Comparison of ENCODE assay signal across 21 cellular contexts in genomic region chr14:22542360-22542759, GRCh38. TPM values are rescaled to one million over a fixed set of nuclear protein-coding genes. Genes with fewer than 3 reads are reported as not detected.
DNase-seq lines count a peak whose midpoint lies in the region; ATAC-seq and TF ChIP-seq lines count a peak whose summit lies in the region.
"Had no signal": no experiment of that assay in that cellular context is flagged by ENCODE, and none has a peak within 500 bp of the region (broad histone marks: within the 10 kb centered on the region; RNA-seq: fewer than 3 reads in every experiment).

No MANE protein-coding gene starts in this region.

- TF ChIP-seq CTCF in natural killer cell (IDR thresholded peaks at IDR 0.05) (no peak), vagina (IDR thresholded peaks at IDR 0.05) (no peak)

- intact Hi-C loops in activated T-helper 2 cell treated with anti-CD3 and anti-CD28 coated beads, Interferon-gamma antibody, Interleukin-2, Interleukin-4, amounts not matched to agents 10 μg/mL and 5 μg/mL and 100 μg/mL, durations not matched to agents 14 hours and 24 hours and 36 hours (cut with micrococcal nuclease): no loop called here
- intact Hi-C loops in natural killer cell (cut with micrococcal nuclease) (no loop called here), vagina (cut with DNase I) (no loop called here)

- peaks cover 99% of the 10 kb centered on the region for H3K36me3 Mint-ChIP-seq in activated CD4-positive, alpha-beta T cell treated with anti-CD3 and anti-CD28 coated beads, Interleukin-2, amount 10 ng/mL, durations not matched to agents 7 days and 5 days (ENCODE audit: low read depth)
- peaks cover 98% of the 10 kb centered on the region for H3K36me3 Mint-ChIP-seq in activated T-helper 2 cell treated with anti-CD3 and anti-CD28 coated beads, Interferon-gamma antibody, Interleukin-2, Interleukin-4, amounts not matched to agents 10 μg/mL and 5 μg/mL and 100 μg/mL, durations not matched to agents 14 hours and 24 hours and 36 hours (ENCODE audit: low read depth)
- H3K36me3 Mint-ChIP-seq in natural killer cell: peaks cover 6% of the 10 kb centered on the region

- H3K9me3 ChIP-seq in vagina: no peaks in the 10 kb centered on the region
- H3K9me3 ChIP-seq: A549, sigmoid colon had no signal

- CTCF ChIA-PET in activated CD4-positive, alpha-beta T cell treated with anti-CD3 and anti-CD28 coated beads, Interleukin-2, amount 10 ng/mL, durations not matched to agents 7 days and 5 days (lab: Charles Lee): interaction anchor here (1.1 to 7.3 kb wide), 9 partner anchors 9 to 563 kb away, joined by 3 to 55 read pairs (median 8); no protein-coding TSS in a partner anchor

- POLR2A ChIA-PET in activated CD4-positive, alpha-beta T cell treated with anti-CD3 and anti-CD28 coated beads, Interleukin-2, amount 10 ng/mL, durations not matched to agents 7 days and 5 days (lab: Charles Lee): interaction anchor here (1.1 to 1.6 kb wide), 2 partner anchors 11 to 16 kb away, joined by 3 to 4 read pairs; no protein-coding TSS in a partner anchor

- no peaks in the 10 kb centered on the region for H3K27me3 Mint-ChIP-seq in activated CD4-positive, alpha-beta T cell treated with anti-CD3 and anti-CD28 coated beads, Interleukin-2, amount 10 ng/mL, durations not matched to agents 7 days and 5 days
- no peaks in the 10 kb centered on the region for H3K27me3 Mint-ChIP-seq in activated T-helper 2 cell treated with anti-CD3 and anti-CD28 coated beads, Interferon-gamma antibody, Interleukin-2, Interleukin-4, amounts not matched to agents 10 μg/mL and 5 μg/mL and 100 μg/mL, durations not matched to agents 14 hours and 24 hours and 36 hours (ENCODE audit: low read depth)
- H3K27me3 Mint-ChIP-seq in natural killer cell (ENCODE audit: low read depth in 2 of 2): no peaks in the 10 kb centered on the region

- no peak for ATAC-seq in natural killer cell
- ATAC-seq: A549, esophagus mucosa, HCT116 had no signal

- H3K9me3 Mint-ChIP-seq in activated CD4-positive, alpha-beta T cell treated with anti-CD3 and anti-CD28 coated beads, Interleukin-2, amount 10 ng/mL, durations not matched to agents 7 days and 5 days: no peaks in the 10 kb centered on the region
- H3K9me3 Mint-ChIP-seq in activated T-helper 2 cell treated with anti-CD3 and anti-CD28 coated beads, Interferon-gamma antibody, Interleukin-2, Interleukin-4, amounts not matched to agents 10 μg/mL and 5 μg/mL and 100 μg/mL, durations not matched to agents 14 hours and 24 hours and 36 hours: no peaks in the 10 kb centered on the region
- no peaks in the 10 kb centered on the region for H3K9me3 Mint-ChIP-seq in natural killer cell
- H3K9me3 Mint-ChIP-seq: CD14-positive monocyte, nephron progenitor cell had no signal

- no peak overlapping the region for H3K27ac ChIP-seq in vagina
- H3K27ac ChIP-seq: A549, sigmoid colon had no signal

- peaks cover 48% of the 10 kb centered on the region for H3K4me1 ChIP-seq in vagina

- no peaks in the 10 kb centered on the region for H3K27me3 ChIP-seq in vagina
- H3K27me3 ChIP-seq: sigmoid colon had no signal

- peak overlapping the region; percentile 91 for H3K27ac Mint-ChIP-seq in activated CD4-positive, alpha-beta T cell treated with anti-CD3 and anti-CD28 coated beads, Interleukin-2, amount 10 ng/mL, durations not matched to agents 7 days and 5 days
- peak overlapping the region; percentile 94 for H3K27ac Mint-ChIP-seq in activated T-helper 2 cell treated with anti-CD3 and anti-CD28 coated beads, Interferon-gamma antibody, Interleukin-2, Interleukin-4, amounts not matched to agents 10 μg/mL and 5 μg/mL and 100 μg/mL, durations not matched to agents 14 hours and 24 hours and 36 hours
- peak overlapping the region in 1 of 2 donors; percentile 14 for H3K27ac Mint-ChIP-seq in natural killer cell
- H3K27ac Mint-ChIP-seq: nephron progenitor cell had no signal

- H3K4me1 Mint-ChIP-seq in activated CD4-positive, alpha-beta T cell treated with anti-CD3 and anti-CD28 coated beads, Interleukin-2, amount 10 ng/mL, durations not matched to agents 7 days and 5 days: peaks cover 96% of the 10 kb centered on the region
- peaks cover 94% of the 10 kb centered on the region for H3K4me1 Mint-ChIP-seq in activated T-helper 2 cell treated with anti-CD3 and anti-CD28 coated beads, Interferon-gamma antibody, Interleukin-2, Interleukin-4, amounts not matched to agents 10 μg/mL and 5 μg/mL and 100 μg/mL, durations not matched to agents 14 hours and 24 hours and 36 hours (ENCODE audit: low read depth)
- H3K4me1 Mint-ChIP-seq in natural killer cell: peaks cover 36 to 41% of the 10 kb centered on the region in 2 donors

- DNase-seq in activated CD4-positive, alpha-beta T cell treated with anti-CD3 and anti-CD28 coated beads, Interleukin-2, amount 10 ng/mL, durations not matched to agents 7 days and 5 days: no peak
- DNase-seq in activated CD4-positive, alpha-beta T cell treated with anti-CD3 and anti-CD28 coated beads for 1 hour: no peak
- DNase-seq in COLO829 (ENCODE audit: low spot score) (peak; percentile 26), natural killer cell (no peak), vagina (ENCODE audit: extremely low spot score in 2 of 2) (no peak), GM03348 (ENCODE audit: low spot score) (no peak), NCI-H1105 treated with DMSO at 0.1 percent for 48 hours (lab: John Stamatoyannopoulos, UW) (no peak)
- DNase-seq in activated T-helper 2 cell treated with anti-CD3 and anti-CD28 coated beads, Interferon-gamma antibody, Interleukin-2, Interleukin-4, amounts not matched to agents 10 μg/mL and 5 μg/mL and 100 μg/mL, durations not matched to agents 14 hours and 24 hours and 36 hours (ENCODE audit: low spot score): no peak
- DNase-seq: amniotic stem cell; central memory CD4-positive, alpha-beta T cell; mesendoderm; NCI-H1105; NCI-H526 treated with DMSO at 0.1 percent for 48 hours; nephron progenitor cell; SHP77; sigmoid colon; stimulated activated CD4-positive, alpha-beta T cell treated with anti-CD3 and anti-CD28 coated beads, Interleukin-1b, Interleukin-23, amount 100 ng/mL, for 48 hours had no signal

- no peak overlapping the region for H3K4me3 ChIP-seq in vagina
- H3K4me3 ChIP-seq: A549, sigmoid colon had no signal

- H3K4me3 Mint-ChIP-seq in activated CD4-positive, alpha-beta T cell treated with anti-CD3 and anti-CD28 coated beads, Interleukin-2, amount 10 ng/mL, durations not matched to agents 7 days and 5 days: peak overlapping the region; percentile 77
- peak overlapping the region; percentile 80 for H3K4me3 Mint-ChIP-seq in activated T-helper 2 cell treated with anti-CD3 and anti-CD28 coated beads, Interferon-gamma antibody, Interleukin-2, Interleukin-4, amounts not matched to agents 10 μg/mL and 5 μg/mL and 100 μg/mL, durations not matched to agents 14 hours and 24 hours and 36 hours (ENCODE audit: low read depth)
- H3K4me3 Mint-ChIP-seq in natural killer cell: peak overlapping the region; percentile 13
- H3K4me3 Mint-ChIP-seq: CD14-positive monocyte, nephron progenitor cell had no signal

- no peaks in the 10 kb centered on the region for H3K36me3 ChIP-seq in vagina
- H3K36me3 ChIP-seq: sigmoid colon had no signal

- no peak for TF ChIP-seq POLR2A in vagina (IDR thresholded peaks at IDR 0.05)

RNA-seq across cellular contexts. Expression of gene DAD1, which starts 46.7 kb away (rescaled TPM):
- 100 to 1,000 TPM; 169 to 233 TPM for total RNA-seq in activated CD4-positive, alpha-beta T cell treated with anti-CD3 and anti-CD28 coated beads, Interleukin-2, amount 10 ng/mL, durations not matched to agents 7 days and 5 days
- total RNA-seq in activated T-helper 2 cell treated with anti-CD3 and anti-CD28 coated beads, Interferon-gamma antibody, Interleukin-2, Interleukin-4, amounts not matched to agents 10 μg/mL and 5 μg/mL and 100 μg/mL, durations not matched to agents 14 hours and 24 hours and 36 hours: 246 and 256 TPM in 2 replicates
- total RNA-seq in natural killer cell (10 to 100 TPM; 79.5 to 97.9 (median 92.8) TPM), vagina (145 TPM)

RNA-seq across cellular contexts. Expression of gene ABHD4, which starts 55.7 kb away (rescaled TPM):
- total RNA-seq in activated CD4-positive, alpha-beta T cell treated with anti-CD3 and anti-CD28 coated beads, Interleukin-2, amount 10 ng/mL, durations not matched to agents 7 days and 5 days: 10 to 100 TPM in 1 of 2 experiments, 1 to 10 TPM in 1; 8.3 to 10.4 TPM
- total RNA-seq in activated T-helper 2 cell treated with anti-CD3 and anti-CD28 coated beads, Interferon-gamma antibody, Interleukin-2, Interleukin-4, amounts not matched to agents 10 μg/mL and 5 μg/mL and 100 μg/mL, durations not matched to agents 14 hours and 24 hours and 36 hours: 9.2 and 10.8 TPM in 2 replicates
- total RNA-seq in natural killer cell (10 to 100 TPM; 29.7 to 39.3 (median 30.2) TPM), vagina (31.9 TPM)

Comparison
In these comparisons a context has a peak if more than half of its experiments do, and no peak if none do; other contexts are left out.
1. H3K4me3 Mint-ChIP-seq: peak in every context shown above with its lines; median percentile 80 in activated T-helper 2 cell treated with anti-CD3 and anti-CD28 coated beads, Interferon-gamma antibody, Interleukin-2, Interleukin-4, amounts not matched to agents 10 μg/mL and 5 μg/mL and 100 μg/mL, durations not matched to agents 14 hours and 24 hours and 36 hours; 77 in activated CD4-positive, alpha-beta T cell treated with anti-CD3 and anti-CD28 coated beads, Interleukin-2, amount 10 ng/mL, durations not matched to agents 7 days and 5 days; 13 in natural killer cell.